11 cellular contexts compared by ENCODE assay signal in genomic region chr16:11114366-11115164, GRCh38.
DNase-seq lines count a peak whose midpoint lies in the region; ATAC-seq, FAIRE-seq and TF ChIP-seq lines count a peak whose summit lies in the region.
"Had no signal": no experiment of that assay in that cellular context is flagged by ENCODE, and none has a peak within 500 bp of the region (broad histone marks: within the 10 kb centered on the region; RNA-seq: fewer than 3 reads in every experiment).

No MANE protein-coding gene starts in this region.

- peaks cover 3% of the 10 kb centered on the region for H3K9me3 Mint-ChIP-seq in activated naive CD8-positive, alpha-beta T cell treated with anti-CD3 and anti-CD28 coated beads, Interleukin-2, amount 10 ng/mL, durations not matched to agents 7 days and 5 days

- H3K9me3 ChIP-seq in small intestine (ENCODE audit: control insufficient read depth, low read depth), result no peaks in the 10 kb centered on the region
- H3K9me3 ChIP-seq in prostate gland, result no peaks in the 10 kb centered on the region

- DNase-seq in GF-D8 (lab: John Stamatoyannopoulos, UW) (peak; percentile 83), NOMO-1 (lab: John Stamatoyannopoulos, UW; ENCODE audit: unreplicated experiment in 2 of 2) (peak; percentile 66 to 69), small intestine (peak; percentile 30), H4 (ENCODE audit: low spot score) (no peak), prostate gland (ENCODE audit: low spot score) (no peak), anterior cingulate cortex (lab: John Stamatoyannopoulos, UW) (no peak)
- DNase-seq in activated naive CD8-positive, alpha-beta T cell treated with anti-CD3 and anti-CD28 coated beads, Interleukin-2, amount 10 ng/mL, durations not matched to agents 7 days and 5 days, result no peak
- DNase-seq: left ventricle myocardium inferior, NCI-H1105 treated with DMSO at 0.1 percent for 48 hours had no signal

- peaks cover 57% of the 10 kb centered on the region for H3K4me1 Mint-ChIP-seq in activated naive CD8-positive, alpha-beta T cell treated with anti-CD3 and anti-CD28 coated beads, Interleukin-2, amount 10 ng/mL, durations not matched to agents 7 days and 5 days

- H3K4me3 ChIP-seq in small intestine (ENCODE audit: low read depth in 1 of 2, low read length in 2 of 2) (no peak overlapping the region), prostate gland (no peak overlapping the region)
- H3K4me3 ChIP-seq: left ventricle myocardium inferior had no signal

- peak overlapping the region; percentile 96 for H3K27ac Mint-ChIP-seq in activated naive CD8-positive, alpha-beta T cell treated with anti-CD3 and anti-CD28 coated beads, Interleukin-2, amount 10 ng/mL, durations not matched to agents 7 days and 5 days

- peaks cover 58% of the 10 kb centered on the region for H3K36me3 Mint-ChIP-seq in activated naive CD8-positive, alpha-beta T cell treated with anti-CD3 and anti-CD28 coated beads, Interleukin-2, amount 10 ng/mL, durations not matched to agents 7 days and 5 days

- H3K4me1 ChIP-seq in small intestine (ENCODE audit: control insufficient read depth in 2 of 2, insufficient read depth in 1 of 2, low read depth in 1 of 2, low read length in 1 of 2) (no peaks in the 10 kb centered on the region), prostate gland (replicated peaks) (no peaks in the 10 kb centered on the region)

- H3K27me3 ChIP-seq in small intestine (ENCODE audit: control insufficient read depth in 2 of 2, insufficient read depth in 2 of 2, low read length in 2 of 2) (no peaks in the 10 kb centered on the region), prostate gland (replicated peaks; ENCODE audit: insufficient read depth) (no peaks in the 10 kb centered on the region)

- intact Hi-C loops in prostate gland (cut with DNase I), result no loop called here

- peak overlapping the region; percentile 69 for H3K4me3 Mint-ChIP-seq in activated naive CD8-positive, alpha-beta T cell treated with anti-CD3 and anti-CD28 coated beads, Interleukin-2, amount 10 ng/mL, durations not matched to agents 7 days and 5 days

- peak overlapping the region in 1 of 2 donors; percentile 4 for H3K27ac ChIP-seq in small intestine (ENCODE audit: low read depth in 1 of 2, low read length in 1 of 2)
- H3K27ac ChIP-seq in prostate gland, result no peak overlapping the region
- H3K27ac ChIP-seq: left ventricle myocardium inferior had no signal

- WGBS in small intestine, 3 donors, result 75 to 87% (median 79%) methylated on average over 15 of the region's 15 CpGs
- WGBS in prostate gland, result 80% methylated on average over 15 of the region's 15 CpGs

- no peak for TF ChIP-seq POLR2A in prostate gland (IDR thresholded peaks at IDR 0.05)

- TF ChIP-seq CTCF in prostate gland (IDR thresholded peaks at IDR 0.05), result no peak

- no peaks in the 10 kb centered on the region for H3K27me3 Mint-ChIP-seq in activated naive CD8-positive, alpha-beta T cell treated with anti-CD3 and anti-CD28 coated beads, Interleukin-2, amount 10 ng/mL, durations not matched to agents 7 days and 5 days

- FAIRE-seq in small intestine (lab: Jason Lieb, UNC), result no peak
- FAIRE-seq: D721Med had no signal

- POLR2A ChIA-PET in activated naive CD8-positive, alpha-beta T cell treated with anti-CD3 and anti-CD28 coated beads, Interleukin-2, amount 10 ng/mL, durations not matched to agents 7 days and 5 days (lab: Charles Lee), result interaction anchor here (0.8 to 2.7 kb wide), 11 partner anchors 9 to 240 kb away, joined by 3 to 10 read pairs (median 5); partner anchors contain the start of gene SOCS1

- peak; percentile 89 for ATAC-seq in activated naive CD8-positive, alpha-beta T cell treated with anti-CD3 and anti-CD28 coated beads, Interleukin-2, amount 10 ng/mL, durations not matched to agents 7 days and 5 days (ENCODE audit: low read depth)
- ATAC-seq in HG03432 (IDR thresholded peaks at IDR 0.05; ENCODE audit: unreplicated experiment), result no peak

- H3K36me3 ChIP-seq in small intestine (ENCODE audit: control insufficient read depth in 2 of 2, insufficient read depth in 2 of 2, low read length in 2 of 2) (peaks cover 0 to 6% of the 10 kb centered on the region in 2 donors), prostate gland (no peaks in the 10 kb centered on the region)

Comparison
In these comparisons a context has a peak if more than half of its experiments do, and no peak if none do; other contexts are left out.
1. DNase-seq: peak in GF-D8 (single experiment), NOMO-1 (2 of 2) and small intestine (single experiment); none in activated naive CD8-positive, alpha-beta T cell treated with anti-CD3 and anti-CD28 coated beads, Interleukin-2, amount 10 ng/mL, durations not matched to agents 7 days and 5 days (single experiment), H4 (single experiment), prostate gland (single experiment) and anterior cingulate cortex (0 of 58).